In the genomic region with DNA sequence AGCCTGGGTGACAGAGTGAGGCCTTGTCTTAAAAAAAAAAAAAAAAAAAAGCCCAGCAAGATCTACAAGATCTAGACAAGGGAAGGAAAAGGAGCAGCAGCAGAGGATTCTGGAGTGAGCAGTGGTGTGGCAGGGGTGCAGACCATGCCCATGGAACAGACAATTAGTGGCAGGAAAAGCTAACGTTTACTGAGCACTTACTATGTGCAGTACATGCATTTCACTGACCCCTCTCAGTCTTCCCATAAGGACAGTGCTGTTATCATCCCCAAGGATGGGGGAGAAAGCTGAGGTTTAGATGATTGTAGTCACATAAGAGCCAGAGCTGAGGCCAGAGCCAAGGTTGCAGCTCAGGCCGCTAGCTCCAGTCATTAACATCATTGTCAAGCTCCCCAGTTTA, we compare ENCODE assay signal across 22 cellular contexts. TPM values are rescaled to one million over a fixed set of nuclear protein-coding genes. Genes with fewer than 3 reads are reported as not detected.
"Had no signal": no experiment of that assay in that cellular context is flagged by ENCODE, and none has a peak within 500 bp of the region (broad histone marks: within the 10 kb centered on the region; RNA-seq: fewer than 3 reads in every experiment).

No MANE protein-coding gene starts in this region.

- H3K27me3 ChIP-seq: ascending aorta had no signal

- H3K27ac ChIP-seq: ascending aorta, dorsolateral prefrontal cortex, WERI-Rb-1 had no signal

- FAIRE-seq: frontal cortex had no signal

- H3K36me3 ChIP-seq: ascending aorta, breast epithelium, WERI-Rb-1 had no signal

- H3K4me1 ChIP-seq: breast epithelium had no signal

- H3K4me3 ChIP-seq: ascending aorta, breast epithelium, coronary artery, dorsolateral prefrontal cortex had no signal

- H3K9me3 ChIP-seq: ascending aorta, breast epithelium had no signal

- DNase-seq: activated CD4-positive, alpha-beta T cell treated with anti-CD3 and anti-CD28 coated beads for 48 hours; activated CD4-positive, alpha-beta T cell treated with anti-CD3 and anti-CD28 coated beads, Interleukin-2, amount 50 U/mL, for 1 hour; activated CD4-positive, alpha-beta T cell treated with anti-CD3 and anti-CD28 coated beads, Interleukin-2, amount 50 U/mL, for 48 hours; activated CD4-positive, CD25-positive, alpha-beta regulatory T cell; activated CD8-positive, alpha-beta memory T cell treated with anti-CD3 and anti-CD28 coated beads for 24 hours; activated CD8-positive, alpha-beta T cell treated with anti-CD3 and anti-CD28 coated beads for 36 hours; activated naive CD4-positive, alpha-beta T cell treated with anti-CD3 and anti-CD28 coated beads for 36 hours; activated naive CD8-positive, alpha-beta T cell treated with anti-CD3 and anti-CD28 coated beads for 36 hours; activated T-cell treated with anti-CD3 and anti-CD28 coated beads, Interleukin-2, amount 50 U/mL, for 4 hours; effector memory CD4-positive, alpha-beta T cell; foreskin fibroblast; T-helper 1 cell; T-helper 17 cell; T1000; WERI-Rb-1 had no signal

- ATAC-seq: activated CD8-positive, alpha-beta T cell treated with anti-CD3 and anti-CD28 coated beads for 36 hours; activated T-cell treated with anti-CD3 and anti-CD28 coated beads, Interleukin-2, amount 50 U/mL, for 4 hours; esophagus mucosa; T-helper 17 cell had no signal

RNA-seq across cellular contexts. Expression of gene PODN, which starts 5.9 kb away (rescaled TPM):
- total RNA-seq: activated CD8-positive, alpha-beta T cell treated with anti-CD3 and anti-CD28 coated beads for 36 hours; activated naive CD4-positive, alpha-beta T cell treated with anti-CD3 and anti-CD28 coated beads for 36 hours; activated naive CD8-positive, alpha-beta T cell treated with anti-CD3 and anti-CD28 coated beads for 36 hours; activated T-helper 2 cell treated with anti-CD3 and anti-CD28 coated beads, Interferon-gamma antibody, Interleukin-2, Interleukin-4, amounts not matched to agents 10 μg/mL and 5 μg/mL and 100 μg/mL, durations not matched to agents 14 hours and 24 hours and 36 hours; T-helper 17 cell had no signal
